8 cellular contexts compared by ENCODE assay signal in genomic region chr5:68343421-68343826, GRCh38.
DNase-seq lines count a peak whose midpoint lies in the region; ATAC-seq, FAIRE-seq and TF ChIP-seq lines count a peak whose summit lies in the region.

No MANE protein-coding gene starts in this region.

- H3K27ac Mint-ChIP-seq in effector memory CD8-positive, alpha-beta T cell, result no peak overlapping the region
- H3K27ac Mint-ChIP-seq in T-helper 17 cell, result no peak overlapping the region

- H3K27me3 Mint-ChIP-seq in effector memory CD8-positive, alpha-beta T cell, result no peaks in the 10 kb centered on the region
- peaks cover 4% of the 10 kb centered on the region for H3K27me3 Mint-ChIP-seq in T-helper 17 cell

- H3K27ac ChIP-seq in pancreas, result no peak overlapping the region

- H3K27me3 ChIP-seq in pancreas, result no peaks in the 10 kb centered on the region

- H3K4me3 Mint-ChIP-seq in effector memory CD8-positive, alpha-beta T cell, result no peak overlapping the region
- no peak overlapping the region for H3K4me3 Mint-ChIP-seq in T-helper 17 cell

- ATAC-seq in GM21447 (IDR thresholded peaks at IDR 0.05; ENCODE audit: unreplicated experiment), result peak; percentile 78
- ATAC-seq in effector memory CD8-positive, alpha-beta T cell (replicated peaks), result peak; percentile 36
- ATAC-seq in pancreas, result peak; percentile 84 to 93 (median 90)
- no peak for ATAC-seq in T-helper 17 cell

- WGBS in pancreas, 2 donors, result 73 to 80% methylated on average over 5 of the region's 5 CpGs

- H3K9me3 ChIP-seq in pancreas (no peaks in the 10 kb centered on the region), T-helper 17 cell (ENCODE audit: control insufficient read depth, low read length, poor library complexity, severe bottlenecking) (no peaks in the 10 kb centered on the region)

- no peaks in the 10 kb centered on the region for H3K36me3 Mint-ChIP-seq in effector memory CD8-positive, alpha-beta T cell (ENCODE audit: insufficient read depth)
- no peaks in the 10 kb centered on the region for H3K36me3 Mint-ChIP-seq in T-helper 17 cell (ENCODE audit: low read depth)

- no peak overlapping the region for H3K4me3 ChIP-seq in pancreas

- peak; percentile 30 for DNase-seq in G401 (ENCODE audit: low spot score)
- peak; percentile 92 for DNase-seq in LHCN-M2 (ENCODE audit: low read depth)
- no peak for DNase-seq in effector memory CD8-positive, alpha-beta T cell
- DNase-seq in pancreas, result peak in 3 of 6 donors; percentile 16 to 44 (median 19)
- no peak for DNase-seq in NCI-H2171 (lab: John Stamatoyannopoulos, UW)
- DNase-seq in NCI-H146 treated with DMSO at 0.1 percent for 48 hours (lab: John Stamatoyannopoulos, UW; ENCODE audit: unreplicated experiment), result no peak
- DNase-seq in T-helper 17 cell, result no peak

- in situ Hi-C loops in G401 (cut with HindIII; ENCODE audit: low sequenced_read_pairs), result no loop called here

- no peaks in the 10 kb centered on the region for H3K9me3 Mint-ChIP-seq in effector memory CD8-positive, alpha-beta T cell

- H3K4me1 Mint-ChIP-seq in effector memory CD8-positive, alpha-beta T cell (ENCODE audit: low read depth in 2 of 2), result peaks cover 11 to 17% of the 10 kb centered on the region in 2 donors
- H3K4me1 Mint-ChIP-seq in T-helper 17 cell, result peaks cover 11% of the 10 kb centered on the region

- no peak for TF ChIP-seq CTCF in pancreas (IDR thresholded peaks at IDR 0.05)

- no peaks in the 10 kb centered on the region for H3K36me3 ChIP-seq in pancreas

- intact Hi-C loops in pancreas (cut with DNase I), result no loop called here

- H3K4me1 ChIP-seq in pancreas, result peaks cover 0 to 4% (median 0%) of the 10 kb centered on the region in 3 donors

- no peak for FAIRE-seq in pancreas (lab: Jason Lieb, UNC)

Comparison
In these comparisons a context has a peak if more than half of its experiments do, and no peak if none do; other contexts are left out.
1. DNase-seq: peak in G401 (single experiment) and LHCN-M2 (single experiment); none in effector memory CD8-positive, alpha-beta T cell (0 of 3), NCI-H2171 (single experiment), NCI-H146 treated with DMSO at 0.1 percent for 48 hours (single experiment) and T-helper 17 cell (0 of 3).